In genomic region chr20:52924411-52925271, GRCh38 we compare ENCODE assay signal across 1 cellular context.
A peak's percentile ranks its signal among the peaks of the same experiment; 100 is the strongest.
TF ChIP-seq lines count a peak whose summit lies in the region.

No MANE protein-coding gene starts in this region.

TF ChIP-seq in HepG2, 621 proteins besides CTCF, POLR2A, EP300 and RAD21 (continued from another document and continues in another):
- TF ChIP-seq ZSCAN5A (CRISPR knock-in tag; IDR thresholded peaks at IDR 0.05; ENCODE audit: borderline replicate concordance) (peak; percentile 93; the same call in 1 of the 2 replicates), NR2F1 (CRISPR knock-in tag; IDR thresholded peaks at IDR 0.05) (peak; percentile 100), TRIM24 (CRISPR knock-in tag; IDR thresholded peaks at IDR 0.05) (peak; percentile 82; the same call in 1 of the 2 replicates), NPAS2 (CRISPR knock-in tag; IDR thresholded peaks at IDR 0.05; ENCODE audit: borderline replicate concordance) (no peak), ZNF549 (CRISPR knock-in tag; IDR thresholded peaks at IDR 0.05) (no peak), E2F1 (CRISPR knock-in tag; IDR thresholded peaks at IDR 0.05) (no peak), TFDP1 (CRISPR knock-in tag; IDR thresholded peaks at IDR 0.05; ENCODE audit: borderline replicate concordance) (no peak), ZHX2 (IDR thresholded peaks at IDR 0.05; ENCODE audit: low read depth) (no peak), ZHX2 (CRISPR knock-in tag; IDR thresholded peaks at IDR 0.05; ENCODE audit: borderline replicate concordance) (no peak), ATF7-NPFF (CRISPR knock-in tag; IDR thresholded peaks at IDR 0.05; ENCODE audit: low read depth) (0 out of 2 replicates have a peak, but pooled peaks have one; percentile 11), ZNF564 (CRISPR knock-in tag; IDR thresholded peaks at IDR 0.05) (no peak; the same call in 1 of the 2 replicates), ZNF609 (CRISPR knock-in tag; IDR thresholded peaks at IDR 0.05; ENCODE audit: borderline replicate concordance) (peak; percentile 98), ZNF775 (CRISPR knock-in tag; IDR thresholded peaks at IDR 0.05; ENCODE audit: borderline replicate concordance) (no peak; the same call in 1 of the 2 replicates), ZNF142 (CRISPR knock-in tag; IDR thresholded peaks at IDR 0.05) (no peak), IRF2 (CRISPR knock-in tag; IDR thresholded peaks at IDR 0.05) (peak; percentile 93), SOX5 (CRISPR knock-in tag; IDR thresholded peaks at IDR 0.05; ENCODE audit: borderline replicate concordance) (peak; percentile 91), ZFP37 (CRISPR knock-in tag; IDR thresholded peaks at IDR 0.05; ENCODE audit: borderline replicate concordance) (0 out of 2 replicates have a peak, but pooled peaks have one; percentile 68), DNMT1 (CRISPR knock-in tag; IDR thresholded peaks at IDR 0.05) (no peak), TERF1 (CRISPR knock-in tag; IDR thresholded peaks at IDR 0.05) (no peak), ZNF747 (CRISPR knock-in tag; IDR thresholded peaks at IDR 0.05; ENCODE audit: borderline replicate concordance) (no peak; the same call in 1 of the 2 replicates), ZNF550 (CRISPR knock-in tag; IDR thresholded peaks at IDR 0.05; ENCODE audit: borderline replicate concordance) (no peak), ZSCAN12 (CRISPR knock-in tag; IDR thresholded peaks at IDR 0.05) (no peak), SYNCRIP (IDR thresholded peaks at IDR 0.05; ENCODE audit: insufficient read depth, low read depth, low read length) (no peak), SRY (CRISPR knock-in tag; IDR thresholded peaks at IDR 0.05) (no peak), ZNF235 (CRISPR knock-in tag; IDR thresholded peaks at IDR 0.05; ENCODE audit: borderline replicate concordance) (no peak), ATF7 (IDR thresholded peaks at IDR 0.05) (no peak), ATF7 (CRISPR knock-in tag; IDR thresholded peaks at IDR 0.05) (peak; percentile 24; the same call in 1 of the 2 replicates), ZNF496 (CRISPR knock-in tag; IDR thresholded peaks at IDR 0.05; ENCODE audit: insufficient replicate concordance) (no peak), ZNF205 (CRISPR knock-in tag; IDR thresholded peaks at IDR 0.05) (peak; percentile 94), BCL3 (CRISPR knock-in tag; IDR thresholded peaks at IDR 0.05) (peak; percentile 74; the same call in 1 of the 2 replicates)
